Comparison of ENCODE assay signal across 1 cellular context in the genomic region with DNA sequence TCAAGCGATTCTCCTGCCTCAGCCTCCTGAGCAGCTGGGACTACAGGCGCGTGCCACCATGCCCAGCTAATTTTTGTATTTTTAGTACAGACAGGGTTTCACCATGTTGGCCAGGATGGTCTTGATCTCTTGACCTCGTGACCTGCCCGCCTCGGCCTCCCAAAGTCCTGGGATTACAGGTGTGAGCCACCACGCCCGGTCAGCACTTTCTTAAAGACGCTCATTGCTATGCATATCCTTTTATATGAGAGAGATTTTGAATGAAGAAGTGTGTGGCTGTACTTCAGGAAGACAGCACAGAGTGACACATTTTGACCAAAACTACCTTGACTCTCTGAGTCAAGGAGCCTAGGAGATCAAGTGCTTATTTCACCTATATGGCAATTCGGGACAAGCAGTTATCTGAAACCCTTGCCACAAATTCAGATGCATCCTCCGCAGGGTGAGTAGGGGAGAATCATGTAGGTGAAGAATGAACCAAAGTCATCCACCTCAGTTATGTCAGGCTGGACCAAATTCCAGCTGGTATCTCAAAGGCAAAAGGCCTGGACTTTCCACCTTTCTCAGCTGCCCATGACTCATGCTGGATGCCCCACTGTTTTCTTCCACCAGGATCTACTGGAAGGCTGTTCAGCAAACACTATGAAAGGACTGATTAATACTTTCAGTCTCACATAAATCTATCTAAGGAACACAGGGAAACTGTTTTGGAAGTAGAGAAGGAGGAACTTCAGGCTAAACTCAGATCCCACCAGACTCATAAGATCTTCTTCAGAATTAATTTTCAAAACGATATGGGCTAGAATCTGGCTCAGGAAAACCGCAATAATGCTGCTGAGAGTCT.
A peak's percentile ranks its signal among the peaks of the same experiment; 100 is the strongest.
TF ChIP-seq lines count a peak whose summit lies in the region.

No MANE protein-coding gene starts in this region.

TF ChIP-seq in HepG2, 621 proteins besides CTCF, POLR2A, EP300 and RAD21 (continued from another document and continues in another):
- TF ChIP-seq JUND (CRISPR knock-in tag; IDR thresholded peaks at IDR 0.05), result peak; percentile 96
- no peak for TF ChIP-seq ZNF652 (CRISPR knock-in tag; IDR thresholded peaks at IDR 0.05; ENCODE audit: borderline replicate concordance, low read depth)
- TF ChIP-seq MXI1 (IDR thresholded peaks at IDR 0.05; ENCODE audit: borderline replicate concordance, low read depth, low read length), result no peak
- TF ChIP-seq KLF15 (CRISPR knock-in tag; IDR thresholded peaks at IDR 0.05; ENCODE audit: borderline replicate concordance), result no peak
- TF ChIP-seq ZNF160 (CRISPR knock-in tag; IDR thresholded peaks at IDR 0.05), result 0 out of 2 replicates have a peak, but pooled peaks have one; percentile 29
- TF ChIP-seq, protein P1, sequence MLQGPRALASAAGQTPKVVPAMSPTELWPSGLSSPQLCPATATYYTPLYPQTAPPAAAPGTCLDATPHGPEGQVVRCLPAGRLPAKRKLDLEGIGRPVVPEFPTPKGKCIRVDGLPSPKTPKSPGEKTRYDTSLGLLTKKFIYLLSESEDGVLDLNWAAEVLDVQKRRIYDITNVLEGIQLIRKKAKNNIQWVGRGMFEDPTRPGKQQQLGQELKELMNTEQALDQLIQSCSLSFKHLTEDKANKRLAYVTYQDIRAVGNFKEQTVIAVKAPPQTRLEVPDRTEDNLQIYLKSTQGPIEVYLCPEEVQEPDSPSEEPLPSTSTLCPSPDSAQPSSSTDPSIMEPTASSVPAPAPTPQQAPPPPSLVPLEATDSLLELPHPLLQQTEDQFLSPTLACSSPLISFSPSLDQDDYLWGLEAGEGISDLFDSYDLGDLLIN (CRISPR knock-in tag; IDR thresholded peaks at IDR 0.05; ENCODE audit: borderline replicate concordance), result no peak
- TF ChIP-seq ZNF335 (CRISPR knock-in tag; IDR thresholded peaks at IDR 0.05), result 0 out of 2 replicates have a peak, but pooled peaks have one; percentile 18
- TF ChIP-seq ZNF780A (CRISPR knock-in tag; IDR thresholded peaks at IDR 0.05), result no peak
- peak; percentile 37; the same call in 1 of the 2 replicates for TF ChIP-seq TCF7 (IDR thresholded peaks at IDR 0.05; ENCODE audit: low read depth)
- TF ChIP-seq KLF16 (CRISPR knock-in tag; IDR thresholded peaks at IDR 0.05), result no peak
- no peak for TF ChIP-seq SP2 (CRISPR knock-in tag; IDR thresholded peaks at IDR 0.05)
- peak; percentile 36; the same call in 1 of the 2 replicates for TF ChIP-seq ETV5 (CRISPR knock-in tag; IDR thresholded peaks at IDR 0.05; ENCODE audit: borderline replicate concordance)
- TF ChIP-seq DPF2 (CRISPR knock-in tag; IDR thresholded peaks at IDR 0.05; ENCODE audit: borderline replicate concordance, low read depth), result peak; percentile 72
- TF ChIP-seq, protein P2, sequence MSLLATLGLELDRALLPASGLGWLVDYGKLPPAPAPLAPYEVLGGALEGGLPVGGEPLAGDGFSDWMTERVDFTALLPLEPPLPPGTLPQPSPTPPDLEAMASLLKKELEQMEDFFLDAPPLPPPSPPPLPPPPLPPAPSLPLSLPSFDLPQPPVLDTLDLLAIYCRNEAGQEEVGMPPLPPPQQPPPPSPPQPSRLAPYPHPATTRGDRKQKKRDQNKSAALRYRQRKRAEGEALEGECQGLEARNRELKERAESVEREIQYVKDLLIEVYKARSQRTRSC (CRISPR knock-in tag; IDR thresholded peaks at IDR 0.05; ENCODE audit: low read depth), result no peak
- TF ChIP-seq ZNF337 (CRISPR knock-in tag; IDR thresholded peaks at IDR 0.05; ENCODE audit: borderline replicate concordance, low read depth), result no peak
- TF ChIP-seq, protein P3, sequence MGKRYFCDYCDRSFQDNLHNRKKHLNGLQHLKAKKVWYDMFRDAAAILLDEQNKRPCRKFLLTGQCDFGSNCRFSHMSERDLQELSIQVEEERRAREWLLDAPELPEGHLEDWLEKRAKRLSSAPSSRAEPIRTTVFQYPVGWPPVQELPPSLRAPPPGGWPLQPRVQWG (CRISPR knock-in tag; IDR thresholded peaks at IDR 0.05; ENCODE audit: borderline replicate concordance, low read depth), result no peak
- TF ChIP-seq RARA (CRISPR knock-in tag; IDR thresholded peaks at IDR 0.05), result peak; percentile 72
- no peak for TF ChIP-seq THAP11 (CRISPR knock-in tag; IDR thresholded peaks at IDR 0.05)
- peak; percentile 51; the same call in 1 of the 2 replicates for TF ChIP-seq KDM6A (CRISPR knock-in tag; IDR thresholded peaks at IDR 0.05; ENCODE audit: low read depth)
- no peak for TF ChIP-seq MED13 (CRISPR knock-in tag; IDR thresholded peaks at IDR 0.05)
- peak; percentile 20 for TF ChIP-seq TBL1XR1 (IDR thresholded peaks at IDR 0.05; ENCODE audit: borderline replicate concordance, low read length, partially characterized antibody)
- peak; percentile 24 for TF ChIP-seq CBX1 (IDR thresholded peaks at IDR 0.05; ENCODE audit: low read depth)
- TF ChIP-seq JUNB (CRISPR knock-in tag; IDR thresholded peaks at IDR 0.05; ENCODE audit: borderline replicate concordance), result peak; percentile 82; the same call in 1 of the 2 replicates
- peak; percentile 58; the same call in 1 of the 2 replicates for TF ChIP-seq MIXL1 (CRISPR knock-in tag; IDR thresholded peaks at IDR 0.05)
- peak; percentile 94 for TF ChIP-seq FOSL1 (CRISPR knock-in tag; IDR thresholded peaks at IDR 0.05; ENCODE audit: borderline replicate concordance)
- no peak for TF ChIP-seq FOXC1 (CRISPR knock-in tag; IDR thresholded peaks at IDR 0.05; ENCODE audit: borderline replicate concordance)
- TF ChIP-seq BHLHE40 (IDR thresholded peaks at IDR 0.05; ENCODE audit: low read length), result peak; percentile 60; the same call in 1 of the 2 replicates
- TF ChIP-seq, protein P4, sequence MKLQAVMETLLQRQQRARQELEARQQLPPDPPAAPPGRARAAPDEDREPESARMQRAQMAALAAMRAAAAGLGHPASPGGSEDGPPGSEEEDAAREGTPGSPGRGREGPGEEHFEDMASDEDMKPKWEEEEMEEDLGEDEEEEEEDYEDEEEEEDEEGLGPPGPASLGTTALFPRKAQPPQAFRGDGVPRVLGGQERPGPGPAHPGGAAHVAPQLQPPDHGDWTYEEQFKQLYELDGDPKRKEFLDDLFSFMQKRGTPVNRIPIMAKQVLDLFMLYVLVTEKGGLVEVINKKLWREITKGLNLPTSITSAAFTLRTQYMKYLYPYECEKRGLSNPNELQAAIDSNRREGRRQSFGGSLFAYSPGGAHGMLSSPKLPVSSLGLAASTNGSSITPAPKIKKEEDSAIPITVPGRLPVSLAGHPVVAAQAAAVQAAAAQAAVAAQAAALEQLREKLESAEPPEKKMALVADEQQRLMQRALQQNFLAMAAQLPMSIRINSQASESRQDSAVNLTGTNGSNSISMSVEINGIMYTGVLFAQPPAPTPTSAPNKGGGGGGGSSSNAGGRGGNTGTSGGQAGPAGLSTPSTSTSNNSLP (IDR thresholded peaks at IDR 0.05; ENCODE audit: low read depth, low read length), result 0 out of 2 replicates have a peak, but pooled peaks have one; percentile 27
- TF ChIP-seq, protein P5, sequence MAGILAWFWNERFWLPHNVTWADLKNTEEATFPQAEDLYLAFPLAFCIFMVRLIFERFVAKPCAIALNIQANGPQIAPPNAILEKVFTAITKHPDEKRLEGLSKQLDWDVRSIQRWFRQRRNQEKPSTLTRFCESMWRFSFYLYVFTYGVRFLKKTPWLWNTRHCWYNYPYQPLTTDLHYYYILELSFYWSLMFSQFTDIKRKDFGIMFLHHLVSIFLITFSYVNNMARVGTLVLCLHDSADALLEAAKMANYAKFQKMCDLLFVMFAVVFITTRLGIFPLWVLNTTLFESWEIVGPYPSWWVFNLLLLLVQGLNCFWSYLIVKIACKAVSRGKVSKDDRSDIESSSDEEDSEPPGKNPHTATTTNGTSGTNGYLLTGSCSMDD (CRISPR knock-in tag; IDR thresholded peaks at IDR 0.05), result no peak
- TF ChIP-seq ZSCAN31 (CRISPR knock-in tag; IDR thresholded peaks at IDR 0.05; ENCODE audit: low read depth), result 0 out of 2 replicates have a peak, but pooled peaks have one; percentile 58
- TF ChIP-seq SMARCC2 (IDR thresholded peaks at IDR 0.05), result no peak
- TF ChIP-seq, protein P6, sequence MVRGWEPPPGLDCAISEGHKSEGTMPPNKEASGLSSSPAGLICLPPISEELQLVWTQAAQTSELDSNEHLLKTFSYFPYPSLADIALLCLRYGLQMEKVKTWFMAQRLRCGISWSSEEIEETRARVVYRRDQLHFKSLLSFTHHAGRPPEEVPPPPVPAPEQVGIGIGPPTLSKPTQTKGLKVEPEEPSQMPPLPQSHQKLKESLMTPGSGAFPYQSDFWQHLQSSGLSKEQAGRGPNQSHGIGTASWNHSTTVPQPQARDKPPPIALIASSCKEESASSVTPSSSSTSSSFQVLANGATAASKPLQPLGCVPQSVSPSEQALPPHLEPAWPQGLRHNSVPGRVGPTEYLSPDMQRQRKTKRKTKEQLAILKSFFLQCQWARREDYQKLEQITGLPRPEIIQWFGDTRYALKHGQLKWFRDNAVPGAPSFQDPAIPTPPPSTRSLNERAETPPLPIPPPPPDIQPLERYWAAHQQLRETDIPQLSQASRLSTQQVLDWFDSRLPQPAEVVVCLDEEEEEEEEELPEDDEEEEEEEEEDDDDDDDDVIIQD (CRISPR knock-in tag; IDR thresholded peaks at IDR 0.05; ENCODE audit: low read depth), result peak; percentile 77; the same call in 1 of the 2 replicates
- TF ChIP-seq GATAD2A (CRISPR knock-in tag; IDR thresholded peaks at IDR 0.05), result peak; percentile 77
- TF ChIP-seq ZNF530 (CRISPR knock-in tag; IDR thresholded peaks at IDR 0.05; ENCODE audit: low read depth), result no peak
- TF ChIP-seq ZNF775 (CRISPR knock-in tag; IDR thresholded peaks at IDR 0.05; ENCODE audit: borderline replicate concordance), result peak; percentile 77; the same call in 1 of the 2 replicates
- TF ChIP-seq ZNF343 (CRISPR knock-in tag; IDR thresholded peaks at IDR 0.05), result no peak
- TF ChIP-seq ZFP36L2 (CRISPR knock-in tag; IDR thresholded peaks at IDR 0.05), result no peak
- TF ChIP-seq HMG20A (CRISPR knock-in tag; IDR thresholded peaks at IDR 0.05; ENCODE audit: borderline replicate concordance), result peak; percentile 48; the same call in 1 of the 2 replicates
- peak; percentile 52; the same call in 1 of the 2 replicates for TF ChIP-seq ERF (CRISPR knock-in tag; IDR thresholded peaks at IDR 0.05)
- peak; percentile 49; the same call in 1 of the 2 replicates for TF ChIP-seq ZNF331 (CRISPR knock-in tag; IDR thresholded peaks at IDR 0.05)
- TF ChIP-seq ZC3H4 (CRISPR knock-in tag; IDR thresholded peaks at IDR 0.05; ENCODE audit: borderline replicate concordance), result no peak
- TF ChIP-seq, protein P7, sequence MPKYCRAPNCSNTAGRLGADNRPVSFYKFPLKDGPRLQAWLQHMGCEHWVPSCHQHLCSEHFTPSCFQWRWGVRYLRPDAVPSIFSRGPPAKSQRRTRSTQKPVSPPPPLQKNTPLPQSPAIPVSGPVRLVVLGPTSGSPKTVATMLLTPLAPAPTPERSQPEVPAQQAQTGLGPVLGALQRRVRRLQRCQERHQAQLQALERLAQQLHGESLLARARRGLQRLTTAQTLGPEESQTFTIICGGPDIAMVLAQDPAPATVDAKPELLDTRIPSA (CRISPR knock-in tag; IDR thresholded peaks at IDR 0.05; ENCODE audit: borderline replicate concordance), result no peak
- no peak for TF ChIP-seq ZNF292 (CRISPR knock-in tag; IDR thresholded peaks at IDR 0.05; ENCODE audit: borderline replicate concordance, low read depth)
- TF ChIP-seq, protein P8, sequence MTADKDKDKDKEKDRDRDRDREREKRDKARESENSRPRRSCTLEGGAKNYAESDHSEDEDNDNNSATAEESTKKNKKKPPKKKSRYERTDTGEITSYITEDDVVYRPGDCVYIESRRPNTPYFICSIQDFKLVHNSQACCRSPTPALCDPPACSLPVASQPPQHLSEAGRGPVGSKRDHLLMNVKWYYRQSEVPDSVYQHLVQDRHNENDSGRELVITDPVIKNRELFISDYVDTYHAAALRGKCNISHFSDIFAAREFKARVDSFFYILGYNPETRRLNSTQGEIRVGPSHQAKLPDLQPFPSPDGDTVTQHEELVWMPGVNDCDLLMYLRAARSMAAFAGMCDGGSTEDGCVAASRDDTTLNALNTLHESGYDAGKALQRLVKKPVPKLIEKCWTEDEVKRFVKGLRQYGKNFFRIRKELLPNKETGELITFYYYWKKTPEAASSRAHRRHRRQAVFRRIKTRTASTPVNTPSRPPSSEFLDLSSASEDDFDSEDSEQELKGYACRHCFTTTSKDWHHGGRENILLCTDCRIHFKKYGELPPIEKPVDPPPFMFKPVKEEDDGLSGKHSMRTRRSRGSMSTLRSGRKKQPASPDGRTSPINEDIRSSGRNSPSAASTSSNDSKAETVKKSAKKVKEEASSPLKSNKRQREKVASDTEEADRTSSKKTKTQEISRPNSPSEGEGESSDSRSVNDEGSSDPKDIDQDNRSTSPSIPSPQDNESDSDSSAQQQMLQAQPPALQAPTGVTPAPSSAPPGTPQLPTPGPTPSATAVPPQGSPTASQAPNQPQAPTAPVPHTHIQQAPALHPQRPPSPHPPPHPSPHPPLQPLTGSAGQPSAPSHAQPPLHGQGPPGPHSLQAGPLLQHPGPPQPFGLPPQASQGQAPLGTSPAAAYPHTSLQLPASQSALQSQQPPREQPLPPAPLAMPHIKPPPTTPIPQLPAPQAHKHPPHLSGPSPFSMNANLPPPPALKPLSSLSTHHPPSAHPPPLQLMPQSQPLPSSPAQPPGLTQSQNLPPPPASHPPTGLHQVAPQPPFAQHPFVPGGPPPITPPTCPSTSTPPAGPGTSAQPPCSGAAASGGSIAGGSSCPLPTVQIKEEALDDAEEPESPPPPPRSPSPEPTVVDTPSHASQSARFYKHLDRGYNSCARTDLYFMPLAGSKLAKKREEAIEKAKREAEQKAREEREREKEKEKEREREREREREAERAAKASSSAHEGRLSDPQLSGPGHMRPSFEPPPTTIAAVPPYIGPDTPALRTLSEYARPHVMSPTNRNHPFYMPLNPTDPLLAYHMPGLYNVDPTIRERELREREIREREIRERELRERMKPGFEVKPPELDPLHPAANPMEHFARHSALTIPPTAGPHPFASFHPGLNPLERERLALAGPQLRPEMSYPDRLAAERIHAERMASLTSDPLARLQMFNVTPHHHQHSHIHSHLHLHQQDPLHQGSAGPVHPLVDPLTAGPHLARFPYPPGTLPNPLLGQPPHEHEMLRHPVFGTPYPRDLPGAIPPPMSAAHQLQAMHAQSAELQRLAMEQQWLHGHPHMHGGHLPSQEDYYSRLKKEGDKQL (CRISPR knock-in tag; IDR thresholded peaks at IDR 0.05; ENCODE audit: low read depth), result no peak
- TF ChIP-seq SAP130 (CRISPR knock-in tag; IDR thresholded peaks at IDR 0.05; ENCODE audit: low read depth), result peak; percentile 70
